1 cellular context compared by ENCODE assay signal in genomic region chr16:89552329-89552728, GRCh38.
TF ChIP-seq lines count a peak whose summit lies in the region.

No MANE protein-coding gene starts in this region.

TF ChIP-seq in H1, 55 proteins besides CTCF, POLR2A, EP300 and RAD21:
- no peak for TF ChIP-seq GABPA (IDR thresholded peaks at IDR 0.05; ENCODE audit: borderline replicate concordance, insufficient read depth, low read length)
- no peak for TF ChIP-seq CEBPB (IDR thresholded peaks at IDR 0.05; ENCODE audit: low read depth, low read length)
- TF ChIP-seq BACH1 (IDR thresholded peaks at IDR 0.05; ENCODE audit: low read length) = no peak
- no peak for TF ChIP-seq TEAD4 (IDR thresholded peaks at IDR 0.05; ENCODE audit: low read depth, low read length)
- TF ChIP-seq TAF1 (IDR thresholded peaks at IDR 0.05; ENCODE audit: low read depth, low read length) = no peak
- TF ChIP-seq SRF (IDR thresholded peaks at IDR 0.05; ENCODE audit: low read depth, low read length) = no peak
